ENCODE assay signal across 22 cellular contexts in genomic region chr1:107692580-107693345, GRCh38.
DNase-seq lines count a peak whose midpoint lies in the region; ATAC-seq and TF ChIP-seq lines count a peak whose summit lies in the region.
"Had no signal": no experiment of that assay in that cellular context is flagged by ENCODE, and none has a peak within 500 bp of the region (broad histone marks: within the 10 kb centered on the region; RNA-seq: fewer than 3 reads in every experiment).

No MANE protein-coding gene starts in this region.

- H3K9me3 ChIP-seq in CD4-positive, alpha-beta T cell (ENCODE audit: control insufficient read depth, low read length) = no peaks in the 10 kb centered on the region
- H3K9me3 ChIP-seq: lower lobe of right lung, sigmoid colon, stomach, tibial artery had no signal

- no peaks in the 10 kb centered on the region for H3K9me3 Mint-ChIP-seq in CD4-positive, alpha-beta T cell
- H3K9me3 Mint-ChIP-seq: activated naive CD4-positive, alpha-beta T cell treated with anti-CD3 and anti-CD28 coated beads, Interleukin-2, amount 10 ng/mL, durations not matched to agents 7 days and 5 days; activated T-helper 1 cell treated with anti-CD3 and anti-CD28 coated beads, Interleukin-12 subunit alpha, Interleukin-12 subunit beta, Interleukin-2, Interleukin-4 antibody, amounts not matched to agents 30 ng/mL and 10 ng/mL and 1 ng/mL, durations not matched to agents 14 hours and 24 hours and 36 hours; CD4-positive, CD25-positive, alpha-beta regulatory T cell; neural progenitor cell had no signal

- POLR2A ChIA-PET in CD4-positive, alpha-beta T cell (lab: Charles Lee) = no interaction called here

- H4K8ac ChIP-seq in mesendoderm (ENCODE audit: low read depth, low read length) = no peak overlapping the region

- no peak overlapping the region for H2BK120ac ChIP-seq in mesendoderm (ENCODE audit: low read depth, low read length)

- intact Hi-C loops in CD4-positive, alpha-beta T cell (cut with DNase I, micrococcal nuclease) = no loop called here

- no peak overlapping the region for H3K4me3 ChIP-seq in mesendoderm (ENCODE audit: low read length)
- H3K4me3 ChIP-seq: lower lobe of right lung, neural progenitor cell, sigmoid colon, stomach, tibial artery had no signal

- H3K79me1 ChIP-seq in mesendoderm (ENCODE audit: low read length) = no peaks in the 10 kb centered on the region

- no peak overlapping the region for H3K18ac ChIP-seq in mesendoderm (ENCODE audit: low read length)

- no peak overlapping the region for H3K56ac ChIP-seq in mesendoderm (ENCODE audit: low read length)

- H2BK5ac ChIP-seq in mesendoderm (ENCODE audit: low read length) = no peak overlapping the region

- H3K4me1 Mint-ChIP-seq in CD4-positive, alpha-beta T cell (ENCODE audit: low read depth) = no peaks in the 10 kb centered on the region
- H3K4me1 Mint-ChIP-seq: activated naive CD4-positive, alpha-beta T cell treated with anti-CD3 and anti-CD28 coated beads, Interleukin-2, amount 10 ng/mL, durations not matched to agents 7 days and 5 days had no signal

- no peak for TF ChIP-seq CTCF in CD4-positive, alpha-beta T cell (IDR thresholded peaks at IDR 0.05)

- no peak overlapping the region for H3K4me2 ChIP-seq in mesendoderm (ENCODE audit: low read length)
- H3K4me2 ChIP-seq: neural progenitor cell had no signal

- DNase-seq in DMS 273 (lab: John Stamatoyannopoulos, UW; ENCODE audit: unreplicated experiment) = peak; percentile 87
- peak; percentile 68 for DNase-seq in M059J (ENCODE audit: low read depth)
- DNase-seq in SK-N-DZ (ENCODE audit: low spot score) = peak; percentile 51
- peak; percentile 60 for DNase-seq in mesendoderm
- DNase-seq in CD4-positive, alpha-beta T cell = no peak
- no peak for DNase-seq in hypothalamus (lab: John Stamatoyannopoulos, UW)
- DNase-seq: activated naive CD4-positive, alpha-beta T cell treated with anti-CD3 and anti-CD28 coated beads, Interleukin-2, amount 10 ng/mL, durations not matched to agents 7 days and 5 days; amygdala; CD4-positive, CD25-positive, alpha-beta regulatory T cell; GDM1; islet precursor cell; lower lobe of right lung; NCI-H2029; NCI-H446; sigmoid colon; stimulated activated CD4-positive, alpha-beta T cell treated with anti-CD3 and anti-CD28 coated beads, Interleukin-15, amount 100 ng/mL, for 24 hours; stomach; tibial artery had no signal

- no peak overlapping the region for H3K4ac ChIP-seq in mesendoderm (ENCODE audit: low read depth, low read length)

- H3K9ac ChIP-seq in mesendoderm (ENCODE audit: low read length) = no peak overlapping the region
- H3K9ac ChIP-seq: neural progenitor cell had no signal

- no peak overlapping the region for H2AK5ac ChIP-seq in mesendoderm (ENCODE audit: low read length)

- no peak for ATAC-seq in CD4-positive, alpha-beta T cell (ENCODE audit: poor library complexity)
- no peak for ATAC-seq in GM18517 (IDR thresholded peaks at IDR 0.05; ENCODE audit: unreplicated experiment)

- no peak overlapping the region for H3K23ac ChIP-seq in mesendoderm (ENCODE audit: low read length)

- no peak overlapping the region for H2BK15ac ChIP-seq in mesendoderm (replicated peaks; ENCODE audit: low read depth)

- H3K36me3 ChIP-seq in mesendoderm (ENCODE audit: control insufficient read depth, insufficient read depth, low read length) = no peaks in the 10 kb centered on the region
- H3K36me3 ChIP-seq: lower lobe of right lung, neural progenitor cell, sigmoid colon, stomach, tibial artery had no signal

- H3K4me3 Mint-ChIP-seq in CD4-positive, alpha-beta T cell = no peak overlapping the region
- H3K4me3 Mint-ChIP-seq: activated naive CD4-positive, alpha-beta T cell treated with anti-CD3 and anti-CD28 coated beads, Interleukin-2, amount 10 ng/mL, durations not matched to agents 7 days and 5 days; activated T-helper 1 cell treated with anti-CD3 and anti-CD28 coated beads, Interleukin-12 subunit alpha, Interleukin-12 subunit beta, Interleukin-2, Interleukin-4 antibody, amounts not matched to agents 30 ng/mL and 10 ng/mL and 1 ng/mL, durations not matched to agents 14 hours and 24 hours and 36 hours; CD4-positive, CD25-positive, alpha-beta regulatory T cell; dendritic cell treated with granulocyte-macrophage colony-stimulating factor and Interleukin-4, amounts not matched to agents 40 ng/mL and 50 ng/mL, for 4 days; neural progenitor cell had no signal

- no peaks in the 10 kb centered on the region for H3K79me2 ChIP-seq in mesendoderm (ENCODE audit: control insufficient read depth, insufficient read depth, low read length)

- H3K4me1 ChIP-seq in mesendoderm (ENCODE audit: control insufficient read depth, low read depth, low read length) = no peaks in the 10 kb centered on the region
- H3K4me1 ChIP-seq: lower lobe of right lung, neural progenitor cell, tibial artery had no signal

- WGBS in mesendoderm (ENCODE audit: extremely low coverage, insufficient coverage, low lambda C conversion rate) = no CpG with 5 or more reads among the region's 8 CpGs

- no peak overlapping the region for H4K5ac ChIP-seq in mesendoderm (ENCODE audit: low read length)

- no peak overlapping the region for H3K27ac ChIP-seq in mesendoderm (ENCODE audit: low read depth, low read length)
- H3K27ac ChIP-seq in CD4-positive, alpha-beta T cell (ENCODE audit: low read depth, low read length) = no peak overlapping the region
- H3K27ac ChIP-seq: lower lobe of right lung, neural progenitor cell, stomach, tibial artery had no signal

- H3K27me3 ChIP-seq in mesendoderm (ENCODE audit: insufficient read depth, low read length, poor library complexity) = no peaks in the 10 kb centered on the region
- H3K27me3 ChIP-seq in CD4-positive, alpha-beta T cell (ENCODE audit: control insufficient read depth, insufficient read depth, low read length) = no peaks in the 10 kb centered on the region
- H3K27me3 ChIP-seq: neural progenitor cell, sigmoid colon, stomach, tibial artery had no signal

- no peaks in the 10 kb centered on the region for H3K27me3 Mint-ChIP-seq in CD4-positive, alpha-beta T cell
- H3K27me3 Mint-ChIP-seq: activated naive CD4-positive, alpha-beta T cell treated with anti-CD3 and anti-CD28 coated beads, Interleukin-2, amount 10 ng/mL, durations not matched to agents 7 days and 5 days; CD4-positive, CD25-positive, alpha-beta regulatory T cell; dendritic cell treated with granulocyte-macrophage colony-stimulating factor and Interleukin-4, amounts not matched to agents 40 ng/mL and 50 ng/mL, for 4 days had no signal

- H3K36me3 Mint-ChIP-seq in CD4-positive, alpha-beta T cell (ENCODE audit: low read depth) = no peaks in the 10 kb centered on the region
- H3K36me3 Mint-ChIP-seq: activated naive CD4-positive, alpha-beta T cell treated with anti-CD3 and anti-CD28 coated beads, Interleukin-2, amount 10 ng/mL, durations not matched to agents 7 days and 5 days; neural progenitor cell had no signal

- H3K27ac Mint-ChIP-seq in CD4-positive, alpha-beta T cell = no peak overlapping the region
- H3K27ac Mint-ChIP-seq: activated naive CD4-positive, alpha-beta T cell treated with anti-CD3 and anti-CD28 coated beads, Interleukin-2, amount 10 ng/mL, durations not matched to agents 7 days and 5 days; activated T-helper 1 cell treated with anti-CD3 and anti-CD28 coated beads, Interleukin-12 subunit alpha, Interleukin-12 subunit beta, Interleukin-2, Interleukin-4 antibody, amounts not matched to agents 30 ng/mL and 10 ng/mL and 1 ng/mL, durations not matched to agents 14 hours and 24 hours and 36 hours; CD4-positive, CD25-positive, alpha-beta regulatory T cell; dendritic cell treated with granulocyte-macrophage colony-stimulating factor and Interleukin-4, amounts not matched to agents 40 ng/mL and 50 ng/mL, for 4 days; neural progenitor cell had no signal

- CTCF ChIA-PET in CD4-positive, alpha-beta T cell (lab: Charles Lee) = no interaction called here

Comparison
In these comparisons a context has a peak if more than half of its experiments do, and no peak if none do; other contexts are left out.
1. DNase-seq: peak in DMS 273 (single experiment), M059J (single experiment), SK-N-DZ (single experiment) and mesendoderm (single experiment); none in CD4-positive, alpha-beta T cell (0 of 10) and hypothalamus (0 of 51).